Comparison of ENCODE assay signal across 15 cellular contexts in the genomic region with DNA sequence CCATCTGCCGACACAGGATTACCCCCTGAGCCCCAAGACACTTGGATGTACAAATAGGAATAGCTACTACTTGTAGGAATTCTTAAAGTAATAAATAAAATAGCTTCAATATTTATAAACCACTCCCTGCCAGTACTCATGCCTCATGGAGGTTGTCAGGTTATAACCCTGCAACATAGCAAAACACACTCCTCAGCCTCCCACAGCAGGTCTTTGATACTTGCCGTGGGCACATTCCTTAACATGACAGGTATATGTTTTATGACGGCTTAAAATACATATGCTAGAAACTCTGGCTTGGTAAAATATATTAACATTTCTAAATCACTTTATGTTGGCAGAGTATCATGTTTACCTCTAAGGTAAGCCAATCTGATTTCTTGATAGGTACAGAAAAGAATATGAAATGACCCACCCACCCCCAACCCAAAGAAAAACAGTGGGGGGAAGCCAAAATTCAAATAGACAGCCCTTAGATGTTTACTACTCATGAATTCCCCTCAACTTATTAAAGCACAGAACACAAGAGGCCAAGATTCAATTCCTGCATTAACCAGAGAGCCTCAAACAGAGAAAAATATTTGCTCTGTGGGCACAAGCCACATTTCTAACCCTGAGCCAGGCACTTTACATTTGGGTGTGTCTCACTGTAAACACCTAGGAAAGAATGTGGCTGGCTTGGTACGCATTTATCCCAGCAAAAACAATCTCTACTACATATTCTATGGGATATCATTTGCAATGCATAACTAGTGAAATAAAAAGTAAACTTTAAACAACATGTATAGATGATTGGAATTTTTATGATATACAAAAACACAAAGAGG.
DNase-seq lines count a peak whose midpoint lies in the region; ATAC-seq and TF ChIP-seq lines count a peak whose summit lies in the region.
"Had no signal": no experiment of that assay in that cellular context is flagged by ENCODE, and none has a peak within 500 bp of the region (broad histone marks: within the 10 kb centered on the region; RNA-seq: fewer than 3 reads in every experiment).

No MANE protein-coding gene starts in this region.

- H3K4me2 ChIP-seq in PC-9: peak overlapping the region; percentile 37

- no peaks in the 10 kb centered on the region for H3K9me3 Mint-ChIP-seq in Caco-2 (ENCODE audit: unreplicated experiment)
- H3K9me3 Mint-ChIP-seq in osteocyte (ENCODE audit: unreplicated experiment): no peaks in the 10 kb centered on the region
- H3K9me3 Mint-ChIP-seq: activated naive CD4-positive, alpha-beta T cell treated with anti-CD3 and anti-CD28 coated beads, Interleukin-2, amount 10 ng/mL, durations not matched to agents 7 days and 5 days had no signal

- H3K9me2 ChIP-seq in PC-9 (ENCODE audit: insufficient read depth): no peaks in the 10 kb centered on the region

- peak overlapping the region; percentile 52 for H3K27ac ChIP-seq in PC-9
- H3K27ac ChIP-seq: left ventricle myocardium inferior, neutrophil had no signal

- H3K4me1 ChIP-seq in Caco-2 (peaks cover 36% of the 10 kb centered on the region), PC-9 (replicated peaks; ENCODE audit: insufficient read depth) (peaks cover 27% of the 10 kb centered on the region)

- H3K4me1 Mint-ChIP-seq in Caco-2 (ENCODE audit: low read depth, unreplicated experiment) (peaks cover 54% of the 10 kb centered on the region), osteocyte (ENCODE audit: unreplicated experiment) (peaks cover 57% of the 10 kb centered on the region)
- H3K4me1 Mint-ChIP-seq: activated naive CD4-positive, alpha-beta T cell treated with anti-CD3 and anti-CD28 coated beads, Interleukin-2, amount 10 ng/mL, durations not matched to agents 7 days and 5 days had no signal

- H3K27me3 ChIP-seq in Caco-2 (replicated peaks; ENCODE audit: control insufficient read depth, insufficient read depth, low read length) (no peaks in the 10 kb centered on the region), PC-9 (ENCODE audit: insufficient read depth, low read depth) (no peaks in the 10 kb centered on the region)
- H3K27me3 ChIP-seq: neutrophil had no signal

- H4K20me1 ChIP-seq in PC-9 (ENCODE audit: insufficient read depth): no peaks in the 10 kb centered on the region

- POLR2A ChIA-PET in Caco-2 (lab: Charles Lee): no interaction called here
- POLR2A ChIA-PET in PC-9 (lab: Charles Lee; ENCODE audit: unreplicated experiment): interaction anchor here (0.6 to 0.8 kb wide), 5 partner anchors 8 to 86 kb away, joined by 3 to 7 read pairs (median 5); no protein-coding TSS in a partner anchor

- H3K4me3 ChIP-seq in Caco-2 (ENCODE audit: low read depth, low read length) (no peak overlapping the region), PC-9 (no peak overlapping the region)
- H3K4me3 ChIP-seq: left ventricle myocardium inferior had no signal

- H3K27ac Mint-ChIP-seq in Caco-2 (ENCODE audit: unreplicated experiment) (peak overlapping the region; percentile 77), osteocyte (ENCODE audit: unreplicated experiment) (peak overlapping the region; percentile 77)
- H3K27ac Mint-ChIP-seq: activated naive CD4-positive, alpha-beta T cell treated with anti-CD3 and anti-CD28 coated beads, Interleukin-2, amount 10 ng/mL, durations not matched to agents 7 days and 5 days had no signal

- H3K36me3 ChIP-seq in Caco-2 (ENCODE audit: control insufficient read depth, insufficient read depth, low read length) (no peaks in the 10 kb centered on the region; the same call in 1 of the 2 replicates), PC-9 (ENCODE audit: low read depth) (no peaks in the 10 kb centered on the region)
- H3K36me3 ChIP-seq: neutrophil had no signal

- TF ChIP-seq CTCF in Caco-2 (IDR thresholded peaks at IDR 0.05; ENCODE audit: insufficient read depth in 1 of 2, low read depth in 1 of 2, low read length in 1 of 2, severe bottlenecking in 1 of 2, unreplicated experiment in 1 of 2) (no peak), PC-9 (conservative IDR thresholded peaks at IDR 0.05) (no peak), osteocyte (IDR thresholded peaks at IDR 0.05) (no peak)

- ATAC-seq in esophagus mucosa (peak; percentile 93), HG03039 (IDR thresholded peaks at IDR 0.05; ENCODE audit: unreplicated experiment) (no peak), HG03095 (IDR thresholded peaks at IDR 0.05; ENCODE audit: unreplicated experiment) (no peak), HG02759 (IDR thresholded peaks at IDR 0.05; ENCODE audit: unreplicated experiment) (no peak)

- H3K9me3 ChIP-seq in Caco-2: no peaks in the 10 kb centered on the region
- H3K9me3 ChIP-seq in PC-9 (ENCODE audit: insufficient read depth, low read depth): no peaks in the 10 kb centered on the region
- H3K9me3 ChIP-seq: left ventricle myocardium inferior, neutrophil had no signal

- H2AFZ ChIP-seq in PC-9: no peak overlapping the region

- no peaks in the 10 kb centered on the region for H3K27me3 Mint-ChIP-seq in Caco-2 (ENCODE audit: insufficient read depth, unreplicated experiment)
- H3K27me3 Mint-ChIP-seq in osteocyte (ENCODE audit: unreplicated experiment): no peaks in the 10 kb centered on the region

- peaks cover 49% of the 10 kb centered on the region for H3K79me2 ChIP-seq in PC-9 (ENCODE audit: low read depth)

- peaks cover 16% of the 10 kb centered on the region for H3F3A ChIP-seq in PC-9 (ENCODE audit: insufficient read depth, low read depth)

- no TSS peak for BruUV-seq in Caco-2 (replicated peaks; lab: Mats Ljungman, UMichigan)
- no TSS peak for BruUV-seq in PC-9 (replicated peaks; lab: Mats Ljungman, UMichigan)

- H3K4me3 Mint-ChIP-seq in Caco-2 (ENCODE audit: unreplicated experiment): peak overlapping the region; percentile 29
- H3K4me3 Mint-ChIP-seq in osteocyte (ENCODE audit: unreplicated experiment): no peak overlapping the region
- H3K4me3 Mint-ChIP-seq: activated naive CD4-positive, alpha-beta T cell treated with anti-CD3 and anti-CD28 coated beads, Interleukin-2, amount 10 ng/mL, durations not matched to agents 7 days and 5 days had no signal

- intact Hi-C loops in Caco-2 (cut with micrococcal nuclease; ENCODE audit: unreplicated experiment) (loop anchor here (2.0 to 5.0 kb wide), 2 partner anchors 20 to 85 kb away; a partner anchor contains a TSS), PC-9 (cut with micrococcal nuclease; ENCODE audit: unreplicated experiment) (loop anchor here (1.0 kb wide), 2 partner anchors 20 to 49 kb away; no protein-coding TSS in a partner anchor)

- CTCF ChIA-PET in Caco-2 (lab: Charles Lee): no interaction called here
- CTCF ChIA-PET in PC-9 (lab: Charles Lee): no interaction called here

- H3K36me3 Mint-ChIP-seq in Caco-2 (ENCODE audit: insufficient read depth, unreplicated experiment) (peaks cover 59% of the 10 kb centered on the region), osteocyte (ENCODE audit: unreplicated experiment) (peaks cover 14% of the 10 kb centered on the region)
- H3K36me3 Mint-ChIP-seq: activated naive CD4-positive, alpha-beta T cell treated with anti-CD3 and anti-CD28 coated beads, Interleukin-2, amount 10 ng/mL, durations not matched to agents 7 days and 5 days had no signal

- DNase-seq in Caco-2: peak in 1 of 2 experiments; percentile 33
- peak; percentile 42 to 84 for DNase-seq in PC-9
- DNase-seq in osteocyte (ENCODE audit: extremely low spot score, unreplicated experiment): no peak
- DNase-seq in activated T-cell treated with anti-CD3 and anti-CD28 coated beads, Interleukin-2, amount 50 U/mL, for 1 hour: no peak
- DNase-seq: activated naive CD4-positive, alpha-beta T cell treated with anti-CD3 and anti-CD28 coated beads, Interleukin-2, amount 10 ng/mL, durations not matched to agents 7 days and 5 days; caudate nucleus; glutamatergic neuron; left ventricle myocardium inferior; NCI-H146; stimulated activated CD4-positive, alpha-beta T cell treated with anti-CD3 and anti-CD28 coated beads, Interleukin-12 subunit alpha, Interleukin-12 subunit beta, amount 100 ng/mL, for 4 hours had no signal

Comparison
In these comparisons a context has a peak if more than half of its experiments do, and no peak if none do; other contexts are left out.
1. DNase-seq: peak in PC-9 (2 of 2); none in osteocyte (single experiment) and activated T-cell treated with anti-CD3 and anti-CD28 coated beads, Interleukin-2, amount 50 U/mL, for 1 hour (single experiment).